Comparison of ENCODE assay signal across 8 cellular contexts in the genomic region with DNA sequence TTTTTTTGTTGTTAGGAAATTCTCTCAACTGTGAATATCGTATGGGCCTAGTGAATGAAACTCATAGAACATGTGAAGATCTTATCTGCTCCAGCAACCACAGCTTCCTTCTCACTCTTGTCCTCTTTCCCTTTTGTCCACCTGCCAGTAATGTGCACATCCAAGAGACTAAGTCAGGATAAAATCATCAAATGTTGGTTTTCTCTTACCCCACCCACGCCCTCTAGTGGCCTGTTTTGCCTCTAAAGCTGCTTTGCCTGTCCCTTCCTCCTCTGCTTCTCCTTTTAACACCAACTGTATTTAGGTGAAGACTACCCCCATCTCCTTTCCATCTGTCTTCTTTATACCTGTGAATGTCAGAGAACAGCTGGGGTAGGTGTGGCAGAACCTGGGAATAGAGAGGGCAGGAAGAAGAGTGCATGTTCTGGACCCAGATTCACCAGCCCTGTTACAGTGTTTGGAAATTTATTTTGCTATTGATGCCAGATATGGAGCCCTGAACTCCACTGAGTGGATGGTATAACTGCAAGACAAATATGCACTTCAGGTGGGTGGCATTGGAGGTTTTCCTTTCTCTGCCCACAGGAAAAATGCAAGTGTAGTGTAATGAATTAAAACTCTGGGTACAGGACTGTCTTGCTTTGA. TPM values are rescaled to one million over a fixed set of nuclear protein-coding genes. Genes with fewer than 3 reads are reported as not detected.
DNase-seq lines count a peak whose midpoint lies in the region; ATAC-seq and TF ChIP-seq lines count a peak whose summit lies in the region.

No MANE protein-coding gene starts in this region.

- H3K4me1 ChIP-seq in HEK293 (ENCODE audit: control insufficient read depth, insufficient read depth, low read length) = no peaks in the 10 kb centered on the region
- peaks cover 14 to 43% of the 10 kb centered on the region in 2 donors for H3K4me1 ChIP-seq in lung (ENCODE audit: control insufficient read depth in 2 of 2, insufficient read depth in 2 of 2, low read length in 2 of 2)

- DNase-seq in AG20443 (ENCODE audit: low spot score) = peak; percentile 63
- DNase-seq in NCI-H526 (lab: John Stamatoyannopoulos, UW) = peak; percentile 36 to 84
- DNase-seq in activated CD4-positive, alpha-beta T cell treated with anti-CD3 and anti-CD28 coated beads, Interleukin-2, amount 50 U/mL, for 4 hours = peak; percentile 72 to 77
- DNase-seq in dermis blood vessel endothelial cell = peak; percentile 79
- DNase-seq in lung (ENCODE audit: low spot score) = peak; percentile 78
- peak; percentile 80 for DNase-seq in stimulated activated CD8-positive, alpha-beta memory T cell treated with anti-CD3 and anti-CD28 coated beads, Interleukin-15, amount 100 ng/mL, for 1 hour (ENCODE audit: low read depth)
- no peak for DNase-seq in mesenteric fat pad (ENCODE audit: low spot score)

- H3K27me3 ChIP-seq in lung (ENCODE audit: control insufficient read depth, insufficient read depth) = no peaks in the 10 kb centered on the region

- H3K27ac ChIP-seq in HEK293 (ENCODE audit: extremely low read depth, low read depth, low read length) = no peak overlapping the region
- no peak overlapping the region for H3K27ac ChIP-seq in lung (ENCODE audit: low read depth in 1 of 2, low read length in 1 of 2)

- H3K4me3 ChIP-seq in HEK293 (ENCODE audit: low read depth, low read length) (no peak overlapping the region), lung (no peak overlapping the region)

- CTCF ChIA-PET in HEK293 (lab: Yijun Ruan, JAX) = interaction anchor here (0.6 to 5.3 kb wide), 43 partner anchors 10 to 882 kb away, joined by 3 to 53 read pairs (median 4); partner anchors contain the start of gene MGAT5

- ATAC-seq in lung (ENCODE audit: insufficient read depth, low FRiP score) = peak; percentile 62

- no peaks in the 10 kb centered on the region for H3K9me3 ChIP-seq in HEK293 (ENCODE audit: control insufficient read depth, insufficient read depth, low read depth, low read length)
- no peaks in the 10 kb centered on the region for H3K9me3 ChIP-seq in lung (ENCODE audit: control insufficient read depth in 2 of 2, insufficient read depth in 1 of 2, low read length in 1 of 2)

- 15 to 27% methylated on average over 2 of the region's 2 CpGs for WGBS in lung, 2 donors

- POLR2A ChIA-PET in HEK293 (lab: Yijun Ruan, JAX) = interaction anchor here (1.0 kb wide), 1 partner anchor 9 kb away, joined by 3 read pairs; the partner anchor contains the start of gene MGAT5

- H3K36me3 ChIP-seq in HEK293 (ENCODE audit: control insufficient read depth in 2 of 2, insufficient read depth in 1 of 2, low read length in 2 of 2) (no peaks in the 10 kb centered on the region), lung (ENCODE audit: control insufficient read depth in 2 of 2, insufficient read depth in 2 of 2, low read length in 2 of 2) (no peaks in the 10 kb centered on the region)

- TF ChIP-seq CTCF in HEK293 (tag by site-specific recombination; IDR thresholded peaks at IDR 0.05) (peak; percentile 55), lung (IDR thresholded peaks at IDR 0.05; ENCODE audit: control extremely low read depth, extremely low read depth) (peak; percentile 58)

TF ChIP-seq in HEK293, 187 proteins besides CTCF, POLR2A, EP300 and RAD21:
- TF ChIP-seq SP7 (tag by site-specific recombination; IDR thresholded peaks at IDR 0.05) (no peak), ZNF654 (tag by site-specific recombination; IDR thresholded peaks at IDR 0.05; ENCODE audit: low read depth) (peak; percentile 56)

RNA-seq across cellular contexts. Expression of gene MGAT5, which starts 8.4 kb away (rescaled TPM):
- total RNA-seq in dermis blood vessel endothelial cell (133 and 168 TPM in 2 replicates), lung (10 to 100 TPM; 48.0 to 53.7 TPM), mesenteric fat pad (37.5 TPM)
- 10 to 100 TPM in 1 of 2 donors, 1 to 10 TPM in 1; 3.6 to 14.6 TPM for polyA plus RNA-seq in lung
